15 cellular contexts compared by ENCODE assay signal in the genomic region with DNA sequence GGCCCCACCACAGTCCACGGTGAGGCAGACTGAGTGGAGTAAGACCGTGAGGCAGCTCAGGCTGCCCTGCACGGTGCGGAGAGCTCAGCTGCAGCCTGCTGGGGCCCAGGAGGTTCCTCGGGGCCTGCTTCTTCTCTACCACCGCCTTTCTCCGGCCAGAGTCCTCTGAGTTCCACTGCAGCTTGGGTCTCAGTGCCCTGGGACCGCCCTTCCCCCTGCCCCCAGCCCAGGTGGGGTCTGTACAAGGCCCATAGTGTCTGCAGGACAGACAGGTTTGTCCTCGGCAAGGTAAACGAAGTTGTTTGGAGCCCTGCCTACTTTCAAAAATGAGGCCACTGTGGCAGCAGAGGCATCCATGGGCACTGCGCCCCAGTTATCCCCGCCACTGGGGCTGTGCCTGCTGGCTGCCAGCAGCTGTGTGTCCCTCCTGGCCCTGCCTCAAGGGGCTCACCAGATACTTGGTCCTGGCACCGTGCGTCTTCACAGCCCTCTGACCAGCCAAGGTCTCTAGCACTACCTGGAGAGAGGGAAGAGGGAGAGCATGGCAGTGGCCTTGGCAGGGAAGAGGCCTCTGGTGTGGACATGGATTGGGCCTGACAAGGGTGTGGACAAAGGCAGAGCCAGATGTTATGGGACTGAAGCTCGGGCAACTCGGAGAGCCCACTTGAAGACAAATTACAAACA. TPM values are rescaled to one million over a fixed set of nuclear protein-coding genes. Genes with fewer than 3 reads are reported as not detected.
A peak's percentile ranks its signal among the peaks of the same experiment; 100 is the strongest.
DNase-seq lines count a peak whose midpoint lies in the region; ATAC-seq lines count a peak whose summit lies in the region.
"Had no signal": no experiment of that assay in that cellular context is flagged by ENCODE, and none has a peak within 500 bp of the region (broad histone marks: within the 10 kb centered on the region; RNA-seq: fewer than 3 reads in every experiment).

No MANE protein-coding gene starts in this region.

- H3K27me3 ChIP-seq in NT2/D1 (ENCODE audit: insufficient read depth, insufficient read length) (no peaks in the 10 kb centered on the region), adipocyte (replicated peaks; ENCODE audit: control insufficient read depth, insufficient read depth, low read length) (no peaks in the 10 kb centered on the region)
- H3K27me3 ChIP-seq: SJCRH30 had no signal

- H3K4me1 Mint-ChIP-seq in activated naive CD4-positive, alpha-beta T cell treated with anti-CD3 and anti-CD28 coated beads for 36 hours (ENCODE audit: low read depth): peaks cover 11% of the 10 kb centered on the region
- H3K4me1 Mint-ChIP-seq in stimulated activated memory B cell treated with anti-CD40 and anti-IgM and Interleukin-4, amounts not matched to agents 10 μg/mL and 1 μg/mL and 100 μg/mL, for 72 hours: peaks cover 32% of the 10 kb centered on the region

- peak overlapping the region; percentile 12 for H3K4me3 Mint-ChIP-seq in activated naive CD4-positive, alpha-beta T cell treated with anti-CD3 and anti-CD28 coated beads for 36 hours
- H3K4me3 Mint-ChIP-seq in stimulated activated memory B cell treated with anti-CD40 and anti-IgM and Interleukin-4, amounts not matched to agents 10 μg/mL and 1 μg/mL and 100 μg/mL, for 72 hours: no peak overlapping the region

- H3K9me3 ChIP-seq in NT2/D1 (ENCODE audit: insufficient read depth, low read length) (no peaks in the 10 kb centered on the region), adipocyte (ENCODE audit: control insufficient read depth, low read length) (no peaks in the 10 kb centered on the region)
- H3K9me3 ChIP-seq: SJCRH30 had no signal

- H3K36me3 ChIP-seq in NT2/D1 (ENCODE audit: insufficient read depth, insufficient read length, low read length) (peaks cover 43% of the 10 kb centered on the region), adipocyte (ENCODE audit: control insufficient read depth, insufficient read depth, low read length, severe bottlenecking) (peaks cover 36% of the 10 kb centered on the region)
- H3K36me3 ChIP-seq: SJCRH30 had no signal

- ATAC-seq in stimulated activated memory B cell treated with anti-CD40 and anti-IgM and Interleukin-4, amounts not matched to agents 10 μg/mL and 1 μg/mL and 100 μg/mL, for 72 hours: no peak
- ATAC-seq in HG03025 (IDR thresholded peaks at IDR 0.05; ENCODE audit: low FRiP score, unreplicated experiment) (no peak), HG02588 (IDR thresholded peaks at IDR 0.05; ENCODE audit: unreplicated experiment) (no peak)
- ATAC-seq: right cardiac atrium had no signal

- no peak for DNase-seq in activated naive CD4-positive, alpha-beta T cell treated with anti-CD3 and anti-CD28 coated beads for 36 hours
- no peak for DNase-seq in activated naive CD4-positive, alpha-beta T cell treated with Interleukin-2 at 50 U/mL for 16 hours
- no peak for DNase-seq in NT2/D1 (ENCODE audit: low read depth, low spot score)
- DNase-seq in adipocyte (ENCODE audit: low read depth): no peak
- no peak for DNase-seq in glomerular visceral epithelial cell (ENCODE audit: extremely low spot score)
- DNase-seq: activated naive CD4-positive, alpha-beta T cell treated with anti-CD3 and anti-CD28 coated beads, Interleukin-2, amount 50 U/mL, for 16 hours; NCI-H2029 treated with DMSO at 0.1 percent for 48 hours; NCI-H510A treated with DMSO at 0.1 percent for 48 hours; OCI-M1; SJCRH30; substantia nigra had no signal

- intact Hi-C loops in activated naive CD4-positive, alpha-beta T cell treated with anti-CD3 and anti-CD28 coated beads for 36 hours (cut with micrococcal nuclease): loop anchor here (5.0 kb wide), 1 partner anchor 33 kb away; no protein-coding TSS in a partner anchor

- H3K4me3 ChIP-seq in NT2/D1 (ENCODE audit: insufficient read length, low read depth) (no peak overlapping the region), adipocyte (ENCODE audit: low read length) (no peak overlapping the region)
- H3K4me3 ChIP-seq: SJCRH30 had no signal

- peak overlapping the region; percentile 36 for H3K27ac Mint-ChIP-seq in activated naive CD4-positive, alpha-beta T cell treated with anti-CD3 and anti-CD28 coated beads for 36 hours
- peak overlapping the region; percentile 78 for H3K27ac Mint-ChIP-seq in stimulated activated memory B cell treated with anti-CD40 and anti-IgM and Interleukin-4, amounts not matched to agents 10 μg/mL and 1 μg/mL and 100 μg/mL, for 72 hours

- no peaks in the 10 kb centered on the region for H3K9me3 Mint-ChIP-seq in activated naive CD4-positive, alpha-beta T cell treated with anti-CD3 and anti-CD28 coated beads for 36 hours
- no peaks in the 10 kb centered on the region for H3K9me3 Mint-ChIP-seq in stimulated activated memory B cell treated with anti-CD40 and anti-IgM and Interleukin-4, amounts not matched to agents 10 μg/mL and 1 μg/mL and 100 μg/mL, for 72 hours

- H3K4me1 ChIP-seq in NT2/D1 (ENCODE audit: insufficient read depth, insufficient read length) (peaks cover 5% of the 10 kb centered on the region), adipocyte (ENCODE audit: control insufficient read depth, insufficient read depth, low read length) (peaks cover 9% of the 10 kb centered on the region)

- H3K27me3 Mint-ChIP-seq in activated naive CD4-positive, alpha-beta T cell treated with anti-CD3 and anti-CD28 coated beads for 36 hours (ENCODE audit: low read depth): no peaks in the 10 kb centered on the region
- no peaks in the 10 kb centered on the region for H3K27me3 Mint-ChIP-seq in stimulated activated memory B cell treated with anti-CD40 and anti-IgM and Interleukin-4, amounts not matched to agents 10 μg/mL and 1 μg/mL and 100 μg/mL, for 72 hours

- H3K9ac ChIP-seq in NT2/D1 (ENCODE audit: insufficient read length, low read depth): peak overlapping the region; percentile 21
- peak overlapping the region; percentile 24 for H3K9ac ChIP-seq in adipocyte (ENCODE audit: low read length)

- H3K36me3 Mint-ChIP-seq in activated naive CD4-positive, alpha-beta T cell treated with anti-CD3 and anti-CD28 coated beads for 36 hours (ENCODE audit: low read depth): peaks cover 21% of the 10 kb centered on the region
- peaks cover 31% of the 10 kb centered on the region for H3K36me3 Mint-ChIP-seq in stimulated activated memory B cell treated with anti-CD40 and anti-IgM and Interleukin-4, amounts not matched to agents 10 μg/mL and 1 μg/mL and 100 μg/mL, for 72 hours

- CTCF ChIA-PET in activated naive CD4-positive, alpha-beta T cell treated with anti-CD3 and anti-CD28 coated beads for 36 hours (lab: Charles Lee): no interaction called here

RNA-seq across cellular contexts. Expression of gene IRAK1, which starts 4.0 kb away (rescaled TPM):
- total RNA-seq in activated naive CD4-positive, alpha-beta T cell treated with anti-CD3 and anti-CD28 coated beads for 36 hours: 10 to 100 TPM; 77.2 to 82.6 TPM

RNA-seq across cellular contexts. Expression of gene TMEM187, which starts 43.2 kb away (rescaled TPM):
- total RNA-seq in activated naive CD4-positive, alpha-beta T cell treated with anti-CD3 and anti-CD28 coated beads for 36 hours: 1 to 10 TPM; 6.2 to 6.7 TPM

RNA-seq across cellular contexts. Expression of gene HCFC1, which starts 44.1 kb away (rescaled TPM):
- 10 to 100 TPM; 85.0 to 86.1 TPM for total RNA-seq in activated naive CD4-positive, alpha-beta T cell treated with anti-CD3 and anti-CD28 coated beads for 36 hours
